Comparison of ENCODE assay signal across 8 cellular contexts in the genomic region with DNA sequence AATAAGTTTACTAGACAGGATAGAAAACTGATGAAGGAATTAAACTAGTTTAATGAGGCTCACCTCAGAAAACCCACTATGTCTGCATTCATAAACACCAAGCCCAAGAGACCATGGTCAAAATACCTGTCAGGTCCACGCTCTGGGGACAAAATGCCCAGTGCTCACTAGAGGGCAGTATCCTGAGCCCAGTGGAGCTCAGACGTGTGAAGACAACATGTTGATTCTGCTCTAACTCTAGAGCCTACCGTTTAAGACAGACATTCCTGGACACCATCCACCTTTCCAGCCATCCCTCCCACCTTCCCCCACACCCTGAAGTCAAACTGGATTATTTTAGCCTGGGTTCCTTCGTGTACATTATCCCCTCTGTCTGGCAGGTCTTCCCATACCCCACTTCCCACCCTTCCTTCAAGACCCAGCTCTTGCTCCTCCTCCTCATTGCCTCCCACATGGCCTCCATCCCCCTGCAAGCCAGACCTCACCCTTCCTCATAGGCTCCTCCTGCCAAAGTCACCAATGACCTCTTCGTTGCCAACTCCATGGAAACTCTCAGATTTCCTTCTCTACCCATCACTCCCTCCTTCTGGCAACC.
DNase-seq lines count a peak whose midpoint lies in the region; ATAC-seq and TF ChIP-seq lines count a peak whose summit lies in the region.

No MANE protein-coding gene starts in this region.

- TF ChIP-seq POLR2A in suprapubic skin (IDR thresholded peaks at IDR 0.05), result no peak

- H3K9me3 Mint-ChIP-seq in endothelial cell (ENCODE audit: unreplicated experiment) (no peaks in the 10 kb centered on the region), neural progenitor cell (no peaks in the 10 kb centered on the region)

- no peak overlapping the region for H3K9ac ChIP-seq in neural progenitor cell

- H3K27ac ChIP-seq in C4-2B, result peak overlapping the region; percentile 13; the same call in 1 of the 2 replicates
- H3K27ac ChIP-seq in neural progenitor cell, result no peak overlapping the region
- no peak overlapping the region for H3K27ac ChIP-seq in suprapubic skin

- no peaks in the 10 kb centered on the region for H3K36me3 ChIP-seq in neural progenitor cell
- H3K36me3 ChIP-seq in suprapubic skin, result no peaks in the 10 kb centered on the region

- peak; percentile 54 for DNase-seq in GM13976 (ENCODE audit: low spot score)
- DNase-seq in RPMI7951 (ENCODE audit: low read depth), result peak; percentile 27
- peak; percentile 60 for DNase-seq in endothelial cell (ENCODE audit: low spot score)
- peak; percentile 63 for DNase-seq in neural progenitor cell (ENCODE audit: low spot score)
- DNase-seq in suprapubic skin (ENCODE audit: low spot score in 2 of 2), result no peak

- no peak overlapping the region for H3K27ac Mint-ChIP-seq in endothelial cell (ENCODE audit: unreplicated experiment)
- H3K27ac Mint-ChIP-seq in neural progenitor cell, result no peak overlapping the region

- H3K4me3 ChIP-seq in neural progenitor cell (no peak overlapping the region), suprapubic skin (no peak overlapping the region)

- H3K27me3 ChIP-seq in neural progenitor cell (peaks cover 18% of the 10 kb centered on the region), suprapubic skin (peaks cover 6% of the 10 kb centered on the region)

- no peaks in the 10 kb centered on the region for H3F3A ChIP-seq in neural progenitor cell (ENCODE audit: low read depth)

- H3K79me2 ChIP-seq in neural progenitor cell (ENCODE audit: low read depth), result no peaks in the 10 kb centered on the region

- WGBS in suprapubic skin, result 37% methylated on average over 5 of the region's 5 CpGs

- TF ChIP-seq CTCF in C4-2B (conservative IDR thresholded peaks at IDR 0.05) (peak; percentile 85), GM13976 (IDR thresholded peaks at IDR 0.05; ENCODE audit: borderline replicate concordance, control extremely low read depth, extremely low read depth, insufficient read depth, missing control alignments) (peak; percentile 51), endothelial cell (IDR thresholded peaks at IDR 0.05; ENCODE audit: unreplicated experiment) (peak; percentile 56), neural progenitor cell (IDR thresholded peaks at IDR 0.05) (peak; percentile 78), suprapubic skin (IDR thresholded peaks at IDR 0.05) (peak in 1 of 2 donors; percentile 37)

- no peak for ATAC-seq in HG02938 (IDR thresholded peaks at IDR 0.05; ENCODE audit: unreplicated experiment)
- ATAC-seq in HG03571 (IDR thresholded peaks at IDR 0.05; ENCODE audit: unreplicated experiment), result no peak

- no peaks in the 10 kb centered on the region for H3K36me3 Mint-ChIP-seq in endothelial cell (ENCODE audit: low read depth, unreplicated experiment)
- H3K36me3 Mint-ChIP-seq in neural progenitor cell, result no peaks in the 10 kb centered on the region

- no peaks in the 10 kb centered on the region for H4K20me1 ChIP-seq in neural progenitor cell (ENCODE audit: low read depth)

- H3K4me1 ChIP-seq in neural progenitor cell (no peaks in the 10 kb centered on the region), suprapubic skin (no peaks in the 10 kb centered on the region)

- no peaks in the 10 kb centered on the region for H3K27me3 Mint-ChIP-seq in endothelial cell (ENCODE audit: unreplicated experiment)
- peaks cover 5% of the 10 kb centered on the region for H3K27me3 Mint-ChIP-seq in neural progenitor cell (ENCODE audit: insufficient read depth, low read depth)

- no peak overlapping the region for H3K4me2 ChIP-seq in neural progenitor cell

- H3K4me1 Mint-ChIP-seq in endothelial cell (ENCODE audit: unreplicated experiment) (no peaks in the 10 kb centered on the region), neural progenitor cell (peaks cover 11% of the 10 kb centered on the region)

- H2AFZ ChIP-seq in neural progenitor cell (replicated peaks), result no peak overlapping the region

- TF ChIP-seq EP300 in suprapubic skin (IDR thresholded peaks at IDR 0.05), result no peak

- in situ Hi-C loops in GM13976 (cut with MboI; ENCODE audit: low sequenced_read_pairs, unreplicated experiment), result no loop called here

- H3K9me3 ChIP-seq in neural progenitor cell (ENCODE audit: low read depth), result no peaks in the 10 kb centered on the region
- H3K9me3 ChIP-seq in suprapubic skin, result no peaks in the 10 kb centered on the region

- H3K4me3 Mint-ChIP-seq in endothelial cell (ENCODE audit: unreplicated experiment) (no peak overlapping the region), neural progenitor cell (no peak overlapping the region)

Comparison
In these comparisons a context has a peak if more than half of its experiments do, and no peak if none do; other contexts are left out.
1. DNase-seq: peak in GM13976 (single experiment), RPMI7951 (single experiment), endothelial cell (single experiment) and neural progenitor cell (single experiment); none in suprapubic skin (0 of 2).